8 cellular contexts compared by ENCODE assay signal in genomic region chr19:49875801-49876421, GRCh38. TPM values are rescaled to one million over a fixed set of nuclear protein-coding genes. Genes with fewer than 3 reads are reported as not detected.
DNase-seq lines count a peak whose midpoint lies in the region; ATAC-seq, FAIRE-seq and TF ChIP-seq lines count a peak whose summit lies in the region.

No MANE protein-coding gene starts in this region.

- intact Hi-C loops in posterior vena cava (cut with DNase I), result no loop called here

- peak overlapping the region; percentile 95 for H3K4me3 ChIP-seq in A549
- peak overlapping the region; percentile 76 for H3K4me3 ChIP-seq in cardiac muscle cell

- TF ChIP-seq POLR2A in A549 (IDR thresholded peaks at IDR 0.05; ENCODE audit: low read length), result peak; percentile 37; the same call in 1 of the 2 replicates
- peak; percentile 54 for TF ChIP-seq POLR2A in GM19099 (IDR thresholded peaks at IDR 0.05; ENCODE audit: extremely low read depth, insufficient read length, low read depth)

- no peak for TF ChIP-seq RAD21 in A549 (conservative IDR thresholded peaks at IDR 0.05 in 1 of 2, IDR thresholded peaks at IDR 0.05 in 1 of 2)

- TF ChIP-seq CTCF in A549 (IDR thresholded peaks at IDR 0.05), result no peak
- no peak for TF ChIP-seq CTCF in cardiac muscle cell (IDR thresholded peaks at IDR 0.05; ENCODE audit: low read depth, low read length)

- peak overlapping the region; percentile 90 for H3K4me2 ChIP-seq in A549

- DNase-seq in A549 (ENCODE audit: low read depth in 1 of 2, low spot score in 1 of 2) (peak in 1 of 2 experiments; percentile 79), OCI-M1 (lab: John Stamatoyannopoulos, UW) (peak; percentile 78), cardiac muscle cell (ENCODE audit: low read depth in 1 of 2, low spot score in 1 of 2) (peak; percentile 51 to 68), posterior vena cava (ENCODE audit: low spot score) (peak; percentile 90), dedifferentiated amniotic fluid mesenchymal stem cell (ENCODE audit: extremely low spot score) (no peak)
- DNase-seq in activated gamma-delta T cell treated with anti-CD3 and anti-CD28 coated beads, Interleukin-2, amount 50 U/mL, for 16 hours (ENCODE audit: low read depth), result peak; percentile 34

- POLR2A ChIA-PET in A549 (lab: Yijun Ruan, JAX), result interaction anchor here (1.1 to 2.6 kb wide), 7 partner anchors 8 to 53 kb away, joined by 3 to 36 read pairs (median 9); partner anchors contain the start of genes ATF5, NUP62, PNKP and PTOV1

- 4% methylated on average over 17 of the region's 28 CpGs for WGBS in A549 (ENCODE audit: missing lambda C conversion rate)

- no peaks in the 10 kb centered on the region for H3K27me3 ChIP-seq in cardiac muscle cell

- H3K27ac ChIP-seq in A549 (peak overlapping the region; percentile 98 to 99), cardiac muscle cell (peak overlapping the region; percentile 99)

- H3K4me1 ChIP-seq in A549, result peaks cover 22% of the 10 kb centered on the region
- no peaks in the 10 kb centered on the region for H3K4me1 ChIP-seq in cardiac muscle cell (ENCODE audit: low read depth)

- FAIRE-seq in A549 (lab: Jason Lieb, UNC), result no peak

- no peak for TF ChIP-seq EP300 in A549 (IDR thresholded peaks at IDR 0.05)

- ATAC-seq in A549 (peak; percentile 15 to 47; a peak in 3 of 6 replicates), HG02840 (IDR thresholded peaks at IDR 0.05; ENCODE audit: low FRiP score, unreplicated experiment) (no peak)

- H3K36me3 ChIP-seq in cardiac muscle cell, result peaks cover 10% of the 10 kb centered on the region

- H3K9me3 ChIP-seq in A549 (no peaks in the 10 kb centered on the region), cardiac muscle cell (ENCODE audit: low read depth) (no peaks in the 10 kb centered on the region)

- CTCF ChIA-PET in A549 (lab: Yijun Ruan, JAX), result interaction anchor here (1.3 kb wide), 1 partner anchor 63 kb away, joined by 3 read pairs; the partner anchor contains the start of gene FUZ

TF ChIP-seq in A549, 52 proteins besides CTCF, POLR2A, EP300 and RAD21 (continues in another document):
- TF ChIP-seq PHF8 (IDR thresholded peaks at IDR 0.05; ENCODE audit: borderline replicate concordance, low read depth) (0 out of 2 replicates have a peak, but pooled peaks have one; percentile 12), BCL3 (IDR thresholded peaks at IDR 0.05) (peak; percentile 15; the same call in 1 of the 3 replicates), REST (IDR thresholded peaks at IDR 0.05) (no peak), KDM1A (IDR thresholded peaks at IDR 0.05; ENCODE audit: low read depth) (no peak), SMC3 (IDR thresholded peaks at IDR 0.05) (no peak), ZC3H11A (IDR thresholded peaks at IDR 0.05) (no peak), ZFP36 (IDR thresholded peaks at IDR 0.05; ENCODE audit: borderline replicate concordance, partially characterized antibody) (no peak)
- TF ChIP-seq, protein P1, sequence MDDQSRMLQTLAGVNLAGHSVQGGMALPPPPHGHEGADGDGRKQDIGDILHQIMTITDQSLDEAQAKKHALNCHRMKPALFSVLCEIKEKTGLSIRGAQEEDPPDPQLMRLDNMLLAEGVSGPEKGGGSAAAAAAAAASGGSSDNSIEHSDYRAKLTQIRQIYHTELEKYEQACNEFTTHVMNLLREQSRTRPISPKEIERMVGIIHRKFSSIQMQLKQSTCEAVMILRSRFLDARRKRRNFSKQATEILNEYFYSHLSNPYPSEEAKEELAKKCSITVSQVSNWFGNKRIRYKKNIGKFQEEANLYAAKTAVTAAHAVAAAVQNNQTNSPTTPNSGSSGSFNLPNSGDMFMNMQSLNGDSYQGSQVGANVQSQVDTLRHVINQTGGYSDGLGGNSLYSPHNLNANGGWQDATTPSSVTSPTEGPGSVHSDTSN (IDR thresholded peaks at IDR 0.05), result 0 out of 2 replicates have a peak, but pooled peaks have one; percentile 27

RNA-seq across cellular contexts. Expression of gene AKT1S1, which starts 1.2 kb away (rescaled TPM):
- polyA plus RNA-seq in A549 (2011; rRNA removed) (39.2 and 41.5 TPM in 2 replicates), A549 (2017; fragmentation: RNase III; extraction: RNeasy Plus Mini Kit Qiagen cat#74134 plus additional on column Dnase treatment) (63.4 to 75.9 TPM (median 75.3 TPM) in 3 replicates), cardiac muscle cell (45.4 and 66.2 TPM in 2 replicates)
- 70.4 and 91.8 TPM in 2 replicates for polyA plus RNA-seq in A549 (2012; cell fraction: cytosol; rRNA removed)
- polyA plus RNA-seq in A549 (2012; cell fraction: nucleus; rRNA removed), result 107 and 112 TPM in 2 replicates
- 30.8 and 33.3 TPM in 2 replicates for polyA minus RNA-seq in A549 (2011; rRNA and poly(A)+ RNA removed)
- total RNA-seq in cardiac muscle cell (27.5 and 36.9 TPM in 2 replicates), posterior vena cava (10 to 100 TPM; 26.5 to 28.9 TPM)

RNA-seq across cellular contexts. Expression of gene TBC1D17, which starts 1.6 kb away (rescaled TPM):
- polyA plus RNA-seq in A549 (2011; rRNA removed) (12.3 and 18.0 TPM in 2 replicates), A549 (2017; fragmentation: RNase III; extraction: RNeasy Plus Mini Kit Qiagen cat#74134 plus additional on column Dnase treatment) (26.6 to 44.8 TPM (median 41.5 TPM) in 3 replicates), cardiac muscle cell (38.0 and 52.5 TPM in 2 replicates)
- 26.5 and 33.3 TPM in 2 replicates for polyA plus RNA-seq in A549 (2012; cell fraction: cytosol; rRNA removed)
- polyA plus RNA-seq in A549 (2012; cell fraction: nucleus; rRNA removed), result 65.2 and 76.6 TPM in 2 replicates
- 14.3 and 18.0 TPM in 2 replicates for polyA minus RNA-seq in A549 (2011; rRNA and poly(A)+ RNA removed)
- total RNA-seq in cardiac muscle cell (25.4 and 26.8 TPM in 2 replicates), posterior vena cava (10 to 100 TPM; 28.7 to 36.3 TPM)

RNA-seq across cellular contexts. Expression of gene PNKP, which starts 8.5 kb away (rescaled TPM):
- polyA plus RNA-seq in A549 (2011; rRNA removed) (22.5 and 23.3 TPM in 2 replicates), A549 (2017; fragmentation: RNase III; extraction: RNeasy Plus Mini Kit Qiagen cat#74134 plus additional on column Dnase treatment) (63.8 to 75.9 TPM (median 71.2 TPM) in 3 replicates), cardiac muscle cell (69.7 and 98.4 TPM in 2 replicates)
- 40.5 and 44.1 TPM in 2 replicates for polyA plus RNA-seq in A549 (2012; cell fraction: cytosol; rRNA removed)
- 235 and 294 TPM in 2 replicates for polyA plus RNA-seq in A549 (2012; cell fraction: nucleus; rRNA removed)
- 35.0 and 36.5 TPM in 2 replicates for polyA minus RNA-seq in A549 (2011; rRNA and poly(A)+ RNA removed)
- total RNA-seq in cardiac muscle cell (73.8 and 74.5 TPM in 2 replicates), posterior vena cava (10 to 100 TPM; 40.5 to 43.4 TPM)

RNA-seq across cellular contexts. Expression of gene IL4I1, which starts 20.8 kb away (rescaled TPM):
- polyA plus RNA-seq in A549 (2011; rRNA removed) (0.15 and 0.18 TPM in 2 replicates), A549 (2017; fragmentation: RNase III; extraction: RNeasy Plus Mini Kit Qiagen cat#74134 plus additional on column Dnase treatment) (0.62 to 0.88 TPM (median 0.87 TPM) in 3 replicates), cardiac muscle cell (0.40 TPM in 1 of 2 replicates, not detected in the other)
- polyA plus RNA-seq in A549 (2012; cell fraction: cytosol; rRNA removed), result 0.20 and 0.26 TPM in 2 replicates
- 0.66 and 0.84 TPM in 2 replicates for polyA plus RNA-seq in A549 (2012; cell fraction: nucleus; rRNA removed)
- 0.70 TPM in 1 of 2 replicates, not detected in the other for polyA minus RNA-seq in A549 (2011; rRNA and poly(A)+ RNA removed)
- total RNA-seq in cardiac muscle cell (0.63 TPM in 1 of 2 replicates, not detected in the other), posterior vena cava (1 to 10 TPM; 1.1 to 1.3 TPM)

RNA-seq across cellular contexts. Expression of gene PTOV1, which starts 25.0 kb away (rescaled TPM):
- 27.7 and 41.2 TPM in 2 replicates for polyA plus RNA-seq in A549 (2011; rRNA removed)
- 111 and 150 TPM in 2 replicates for polyA plus RNA-seq in A549 (2012; cell fraction: cytosol; rRNA removed)
- 235 and 351 TPM in 2 replicates for polyA plus RNA-seq in A549 (2012; cell fraction: nucleus; rRNA removed)
- polyA plus RNA-seq in A549 (2017; fragmentation: RNase III; extraction: RNeasy Plus Mini Kit Qiagen cat#74134 plus additional on column Dnase treatment), result 119 to 153 TPM (median 147 TPM) in 3 replicates
- 60.2 and 109 TPM in 2 replicates for polyA minus RNA-seq in A549 (2011; rRNA and poly(A)+ RNA removed)
- 290 and 380 TPM in 2 replicates for total RNA-seq in cardiac muscle cell
- 445 and 583 TPM in 2 replicates for polyA plus RNA-seq in cardiac muscle cell
- 10 to 100 TPM; 78.7 to 95.2 TPM for total RNA-seq in posterior vena cava
